ENCODE assay signal across 1 cellular context in genomic region chr14:73684627-73685026, GRCh38.
TF ChIP-seq lines count a peak whose summit lies in the region.

No MANE protein-coding gene starts in this region.

TF ChIP-seq in HepG2, 621 proteins besides CTCF, POLR2A, EP300 and RAD21:
- TF ChIP-seq RARA (CRISPR knock-in tag; IDR thresholded peaks at IDR 0.05) (peak; percentile 63; the same call in 1 of the 2 replicates), JARID2 (CRISPR knock-in tag; IDR thresholded peaks at IDR 0.05; ENCODE audit: insufficient replicate concordance) (no peak), KLF9 (CRISPR knock-in tag; IDR thresholded peaks at IDR 0.05; ENCODE audit: low read depth) (no peak)
